In the genomic region with DNA sequence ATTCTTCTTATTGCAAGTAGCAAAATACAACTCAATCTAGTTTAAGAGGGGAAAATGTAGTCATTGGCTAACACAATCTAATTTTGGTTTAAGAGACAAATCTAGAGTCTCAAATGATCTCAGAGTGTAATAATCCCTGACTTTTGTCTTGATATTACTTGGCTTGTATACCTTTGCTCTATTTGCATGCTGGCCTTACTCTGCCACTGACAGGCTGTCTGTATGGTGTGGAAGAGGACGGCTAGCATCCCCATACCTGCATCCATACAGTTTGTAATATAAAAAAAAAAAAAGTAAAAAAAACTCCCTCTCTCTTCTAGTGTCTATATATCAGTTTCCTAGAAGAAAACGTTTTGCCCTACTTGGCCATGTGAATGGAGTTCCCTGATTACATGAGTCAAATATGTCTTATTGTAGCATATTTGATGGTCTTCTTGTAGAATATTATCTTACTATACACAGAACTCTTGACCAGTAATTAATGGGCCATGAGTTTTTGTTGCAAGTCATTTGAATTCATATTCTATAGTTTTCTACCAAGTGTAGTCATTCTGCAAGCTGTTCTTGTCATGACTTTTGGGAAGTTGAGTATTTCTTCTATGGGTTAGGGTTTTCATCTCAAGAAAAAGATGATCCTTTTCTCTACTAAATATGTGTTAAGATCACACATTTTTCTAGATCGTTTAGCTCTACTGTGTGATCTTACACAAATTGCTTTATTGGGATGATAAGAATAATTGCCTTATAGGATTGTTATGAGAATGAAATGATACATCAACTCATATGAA, we compare ENCODE assay signal across 11 cellular contexts. TPM values are rescaled to one million over a fixed set of nuclear protein-coding genes. Genes with fewer than 3 reads are reported as not detected.
DNase-seq lines count a peak whose midpoint lies in the region; ATAC-seq and TF ChIP-seq lines count a peak whose summit lies in the region.
"Had no signal": no experiment of that assay in that cellular context is flagged by ENCODE, and none has a peak within 500 bp of the region (broad histone marks: within the 10 kb centered on the region; RNA-seq: fewer than 3 reads in every experiment).

No MANE protein-coding gene starts in this region.

- peaks cover 46 to 80% (median 51%) of the 10 kb centered on the region in 4 donors for H3K4me1 Mint-ChIP-seq in CD4-positive, CD25-positive, alpha-beta regulatory T cell

- peak overlapping the region; percentile 19; the same call in 1 of the 2 replicates for H3K4me2 ChIP-seq in PC-3 (ENCODE audit: low read length)

- H3K4me1 ChIP-seq in CD4-positive, CD25-positive, alpha-beta regulatory T cell (ENCODE audit: control insufficient read depth, insufficient read depth, low read length, poor library complexity, severe bottlenecking) = peaks cover 42% of the 10 kb centered on the region
- H3K4me1 ChIP-seq in PC-3 (ENCODE audit: insufficient read depth, low read length) (peaks cover 54% of the 10 kb centered on the region), upper lobe of right lung (peaks cover 41% of the 10 kb centered on the region)

- no peaks in the 10 kb centered on the region for H3K9me3 ChIP-seq in CD4-positive, CD25-positive, alpha-beta regulatory T cell (ENCODE audit: control insufficient read depth in 2 of 2, low read length in 2 of 2)
- H3K9me3 ChIP-seq in PC-3 (ENCODE audit: low read length) (no peaks in the 10 kb centered on the region), upper lobe of right lung (no peaks in the 10 kb centered on the region)

- peaks cover 83% of the 10 kb centered on the region for H4K20me1 ChIP-seq in PC-3 (ENCODE audit: low read length)

- peak overlapping the region; percentile 22 for H3K4me3 ChIP-seq in CD4-positive, CD25-positive, alpha-beta regulatory T cell (ENCODE audit: low read depth, low read length)
- H3K4me3 ChIP-seq in PC-3 (ENCODE audit: low read length) = no peak overlapping the region
- peak overlapping the region; percentile 15 for H3K4me3 ChIP-seq in fibroblast of the aortic adventitia (ENCODE audit: low read depth, low read length)
- H3K4me3 ChIP-seq in upper lobe of right lung = no peak overlapping the region

- no peak for TF ChIP-seq CTCF in PC-3 (conservative IDR thresholded peaks at IDR 0.05; ENCODE audit: low read depth, low read length)
- no peak for TF ChIP-seq CTCF in fibroblast of the aortic adventitia (IDR thresholded peaks at IDR 0.05; ENCODE audit: insufficient read depth, low read length)
- TF ChIP-seq CTCF in upper lobe of right lung (IDR thresholded peaks at IDR 0.05) = no peak

- no peaks in the 10 kb centered on the region for H3K27me3 ChIP-seq in CD4-positive, CD25-positive, alpha-beta regulatory T cell (ENCODE audit: control insufficient read depth, insufficient read depth, low read length)
- H3K27me3 ChIP-seq in PC-3 (ENCODE audit: low read length) (no peaks in the 10 kb centered on the region), upper lobe of right lung (no peaks in the 10 kb centered on the region)

- no peaks in the 10 kb centered on the region for H3K36me3 ChIP-seq in CD4-positive, CD25-positive, alpha-beta regulatory T cell (ENCODE audit: control insufficient read depth, insufficient read depth, low read length)
- H3K36me3 ChIP-seq in PC-3 (ENCODE audit: low read depth, low read length) = peaks cover 15% of the 10 kb centered on the region
- no peaks in the 10 kb centered on the region for H3K36me3 ChIP-seq in upper lobe of right lung

- H3K27ac Mint-ChIP-seq in CD4-positive, CD25-positive, alpha-beta regulatory T cell = no peak overlapping the region

- no peak overlapping the region for H3K9ac ChIP-seq in PC-3 (ENCODE audit: low read length)

- H3K27me3 Mint-ChIP-seq in CD4-positive, CD25-positive, alpha-beta regulatory T cell = no peaks in the 10 kb centered on the region

- H3K4me3 Mint-ChIP-seq in CD4-positive, CD25-positive, alpha-beta regulatory T cell = peak overlapping the region in 2 of 4 donors; percentile 36 to 50

- CTCF ChIA-PET in PC-3 (lab: Charles Lee) = no interaction called here

- BruUV-seq in PC-3 (replicated peaks; lab: Mats Ljungman, UMichigan) = no TSS peak

- peaks cover 13% of the 10 kb centered on the region for H3F3A ChIP-seq in PC-3 (ENCODE audit: low read length, unreplicated experiment)

- no peaks in the 10 kb centered on the region for H3K36me3 Mint-ChIP-seq in CD4-positive, CD25-positive, alpha-beta regulatory T cell

- intact Hi-C loops in PC-3 (cut with micrococcal nuclease) (no loop called here), upper lobe of right lung (cut with DNase I) (no loop called here)

- DNase-seq in CD4-positive, CD25-positive, alpha-beta regulatory T cell = no peak
- no peak for DNase-seq in PC-3
- no peak for DNase-seq in fibroblast of the aortic adventitia (ENCODE audit: low read depth)
- DNase-seq in NCI-H1930 (lab: John Stamatoyannopoulos, UW) = no peak
- no peak for DNase-seq in upper lobe of right lung
- DNase-seq in activated CD4-positive, CD25-positive, alpha-beta regulatory T cell treated with anti-CD3 and anti-CD28 coated beads, Interleukin-2, amount 50 U/mL, for 72 hours = no peak
- DNase-seq: NCI-H1417 treated with DMSO at 0.1 percent for 48 hours, small intestine had no signal

- no peak overlapping the region for H3K27ac ChIP-seq in CD4-positive, CD25-positive, alpha-beta regulatory T cell (ENCODE audit: insufficient read depth, low read length, poor library complexity, severe bottlenecking)
- H3K27ac ChIP-seq in PC-3 (ENCODE audit: low read length) (no peak overlapping the region), upper lobe of right lung (no peak overlapping the region)

- H3K79me2 ChIP-seq in PC-3 (ENCODE audit: low read length) = peaks cover 93% of the 10 kb centered on the region

- H3K9me3 Mint-ChIP-seq in CD4-positive, CD25-positive, alpha-beta regulatory T cell = peaks cover 0 to 3% (median 0%) of the 10 kb centered on the region in 7 donors

- no peak for ATAC-seq in CD4-positive, CD25-positive, alpha-beta regulatory T cell (ENCODE audit: low read depth in 2 of 2)
- ATAC-seq in GM18870 (IDR thresholded peaks at IDR 0.05; ENCODE audit: unreplicated experiment) (peak; percentile 35), PC-3 (no peak), upper lobe of right lung (no peak), GM21717 (IDR thresholded peaks at IDR 0.05; ENCODE audit: unreplicated experiment) (no peak)
- ATAC-seq: HCT116 had no signal

- POLR2A ChIA-PET in PC-3 (lab: Charles Lee; ENCODE audit: unreplicated experiment) = no interaction called here

- no peak overlapping the region for H2AFZ ChIP-seq in PC-3 (ENCODE audit: low read length)

- H3K9me2 ChIP-seq in PC-3 (replicated peaks; ENCODE audit: low read length) = no peaks in the 10 kb centered on the region

RNA-seq across cellular contexts. Expression of a gene that starts 8.2 kb away (rescaled TPM):
- total RNA-seq in CD4-positive, CD25-positive, alpha-beta regulatory T cell = 123 TPM
- polyA plus RNA-seq in CD4-positive, CD25-positive, alpha-beta regulatory T cell = 10 to 100 TPM; 48.2 to 62.3 (median 57.5) TPM
- total RNA-seq in PC-3 (2014; rRNA removed) = 266 and 319 TPM in 2 replicates
- 258 and 553 TPM in 2 replicates for total RNA-seq in fibroblast of the aortic adventitia (ENCODE audit: low replicate concordance)
- 108 TPM for total RNA-seq in upper lobe of right lung

RNA-seq across cellular contexts. Expression of a gene that starts 58.7 kb away (rescaled TPM):
- total RNA-seq in CD4-positive, CD25-positive, alpha-beta regulatory T cell = 3.9 TPM
- 1 to 10 TPM; 3.9 to 4.7 (median 4.2) TPM for polyA plus RNA-seq in CD4-positive, CD25-positive, alpha-beta regulatory T cell
- total RNA-seq in PC-3 (2014; rRNA removed) (26.7 and 27.3 TPM in 2 replicates), fibroblast of the aortic adventitia (ENCODE audit: low replicate concordance) (9.9 and 22.9 TPM in 2 replicates), upper lobe of right lung (6.2 TPM)

Comparison
In these comparisons a context has a peak if more than half of its experiments do, and no peak if none do; other contexts are left out.
1. H3K4me3 ChIP-seq: peak in CD4-positive, CD25-positive, alpha-beta regulatory T cell (single experiment) and fibroblast of the aortic adventitia (single experiment); none in PC-3 (single experiment) and upper lobe of right lung (single experiment).